Comparison of ENCODE assay signal across 9 cellular contexts in genomic region chr20:31666258-31667042, GRCh38. TPM values are rescaled to one million over a fixed set of nuclear protein-coding genes. Genes with fewer than 3 reads are reported as not detected.
DNase-seq lines count a peak whose midpoint lies in the region; ATAC-seq and TF ChIP-seq lines count a peak whose summit lies in the region.
"Had no signal": no experiment of that assay in that cellular context is flagged by ENCODE, and none has a peak within 500 bp of the region (broad histone marks: within the 10 kb centered on the region; RNA-seq: fewer than 3 reads in every experiment).

No MANE protein-coding gene starts in this region.

- H3K4me1 Mint-ChIP-seq in CD8-positive, alpha-beta memory T cell, result peaks cover 68 to 73% (median 69%) of the 10 kb centered on the region in 3 donors
- peaks cover 71% of the 10 kb centered on the region for H3K4me1 Mint-ChIP-seq in T-helper 1 cell treated with Interleukin-12 subunit alpha and Interleukin-12 subunit beta and Interleukin-4 antibody, amounts not matched to agents 30 μg/mL and 1 μg/mL, for 36 hours (ENCODE audit: low read depth)

- no peaks in the 10 kb centered on the region for H3K9me3 ChIP-seq in CD8-positive, alpha-beta memory T cell (ENCODE audit: low read length)
- no peaks in the 10 kb centered on the region for H3K9me3 ChIP-seq in gastroesophageal sphincter
- H3K9me3 ChIP-seq in prostate gland, result no peaks in the 10 kb centered on the region

- DNase-seq in CD8-positive, alpha-beta memory T cell, result peak in 4 of 5 donors; percentile 37 to 63 (median 55)
- no peak for DNase-seq in prostate gland (ENCODE audit: low spot score)
- no peak for DNase-seq in NCI-H2196 (lab: John Stamatoyannopoulos, UW; ENCODE audit: unreplicated experiment)
- DNase-seq in SHP77 (lab: John Stamatoyannopoulos, UW), result no peak
- no peak for DNase-seq in NCI-H524 treated with DMSO at 0.1 percent for 48 hours (lab: John Stamatoyannopoulos, UW)
- no peak for DNase-seq in NCI-H2107 treated with DMSO at 0.1 percent for 48 hours (lab: John Stamatoyannopoulos, UW; ENCODE audit: unreplicated experiment)

- no peak for TF ChIP-seq POLR2A in gastroesophageal sphincter (IDR thresholded peaks at IDR 0.05)
- TF ChIP-seq POLR2A in prostate gland (IDR thresholded peaks at IDR 0.05), result no peak

- H3K36me3 ChIP-seq in CD8-positive, alpha-beta memory T cell (ENCODE audit: insufficient read depth, low read length), result peaks cover 8% of the 10 kb centered on the region
- peaks cover 0 to 31% of the 10 kb centered on the region in 2 donors for H3K36me3 ChIP-seq in gastroesophageal sphincter
- peaks cover 0 to 6% of the 10 kb centered on the region in 2 donors for H3K36me3 ChIP-seq in prostate gland

- H3K27ac Mint-ChIP-seq in CD8-positive, alpha-beta memory T cell, result peak overlapping the region; percentile 75 to 99 (median 92)
- H3K27ac Mint-ChIP-seq in T-helper 1 cell treated with Interleukin-12 subunit alpha and Interleukin-12 subunit beta and Interleukin-4 antibody, amounts not matched to agents 30 μg/mL and 1 μg/mL, for 36 hours, result peak overlapping the region; percentile 88

- no peak for ATAC-seq in gastroesophageal sphincter

- CTCF ChIA-PET in CD8-positive, alpha-beta memory T cell (lab: Charles Lee), result interaction anchor here (3.1 to 12.2 kb wide), 2 partner anchors 56 to 57 kb away, joined by 68 to 138 read pairs; partner anchors contain the start of gene BCL2L1

- no peaks in the 10 kb centered on the region for H3K27me3 Mint-ChIP-seq in CD8-positive, alpha-beta memory T cell
- H3K27me3 Mint-ChIP-seq in T-helper 1 cell treated with Interleukin-12 subunit alpha and Interleukin-12 subunit beta and Interleukin-4 antibody, amounts not matched to agents 30 μg/mL and 1 μg/mL, for 36 hours (ENCODE audit: low read depth), result no peaks in the 10 kb centered on the region

- H3K4me3 ChIP-seq in CD8-positive, alpha-beta memory T cell (ENCODE audit: low read length), result no peak overlapping the region
- no peak overlapping the region for H3K4me3 ChIP-seq in gastroesophageal sphincter
- no peak overlapping the region for H3K4me3 ChIP-seq in prostate gland

- H3K9me3 Mint-ChIP-seq in CD8-positive, alpha-beta memory T cell, result no peaks in the 10 kb centered on the region
- no peaks in the 10 kb centered on the region for H3K9me3 Mint-ChIP-seq in T-helper 1 cell treated with Interleukin-12 subunit alpha and Interleukin-12 subunit beta and Interleukin-4 antibody, amounts not matched to agents 30 μg/mL and 1 μg/mL, for 36 hours

- H3K36me3 Mint-ChIP-seq in CD8-positive, alpha-beta memory T cell, result peaks cover 0 to 32% (median 2%) of the 10 kb centered on the region in 3 donors
- peaks cover 50% of the 10 kb centered on the region for H3K36me3 Mint-ChIP-seq in T-helper 1 cell treated with Interleukin-12 subunit alpha and Interleukin-12 subunit beta and Interleukin-4 antibody, amounts not matched to agents 30 μg/mL and 1 μg/mL, for 36 hours (ENCODE audit: low read depth)

- H3K4me3 Mint-ChIP-seq in CD8-positive, alpha-beta memory T cell, result peak overlapping the region in 5 of 7 donors; percentile 45 to 79 (median 72)
- H3K4me3 Mint-ChIP-seq in T-helper 1 cell treated with Interleukin-12 subunit alpha and Interleukin-12 subunit beta and Interleukin-4 antibody, amounts not matched to agents 30 μg/mL and 1 μg/mL, for 36 hours, result peak overlapping the region; percentile 40

- no peak for TF ChIP-seq EP300 in gastroesophageal sphincter (IDR thresholded peaks at IDR 0.05)

- H3K4me1 ChIP-seq in CD8-positive, alpha-beta memory T cell (ENCODE audit: insufficient read depth, low read length), result peaks cover 57% of the 10 kb centered on the region
- peaks cover 13 to 97% (median 68%) of the 10 kb centered on the region in 3 donors for H3K4me1 ChIP-seq in gastroesophageal sphincter
- peaks cover 47% of the 10 kb centered on the region for H3K4me1 ChIP-seq in prostate gland (replicated peaks)

- POLR2A ChIA-PET in CD8-positive, alpha-beta memory T cell (lab: Charles Lee), result interaction anchor here (0.6 kb wide), 3 partner anchors 9 to 925 kb away, joined by 3 to 4 read pairs (median 3); no protein-coding TSS in a partner anchor

- intact Hi-C loops in prostate gland (cut with DNase I), result no loop called here

- TF ChIP-seq CTCF in gastroesophageal sphincter (IDR thresholded peaks at IDR 0.05) (no peak), prostate gland (IDR thresholded peaks at IDR 0.05) (no peak)

- 62 to 81% methylated on average over 3 to 4 of the region's 7 CpGs for WGBS in gastroesophageal sphincter (ENCODE audit: low coverage in 1 of 2), 2 donors
- 59% methylated on average over 7 of the region's 7 CpGs for WGBS in prostate gland

- H3K27me3 ChIP-seq in CD8-positive, alpha-beta memory T cell (ENCODE audit: insufficient read depth, low read length, poor library complexity, severe bottlenecking), result no peaks in the 10 kb centered on the region
- no peaks in the 10 kb centered on the region for H3K27me3 ChIP-seq in gastroesophageal sphincter
- H3K27me3 ChIP-seq in prostate gland (replicated peaks; ENCODE audit: insufficient read depth), result no peaks in the 10 kb centered on the region

- H3K27ac ChIP-seq in CD8-positive, alpha-beta memory T cell (ENCODE audit: low read depth, low read length), result peak overlapping the region; percentile 69
- H3K27ac ChIP-seq in gastroesophageal sphincter, result peak overlapping the region in 3 of 4 donors; percentile 47 to 88 (median 88)
- peak overlapping the region; percentile 78 to 91 for H3K27ac ChIP-seq in prostate gland

RNA-seq across cellular contexts. Expression of gene COX4I2, which starts 28.7 kb away (rescaled TPM):
- total RNA-seq in CD8-positive, alpha-beta memory T cell, result not detected
- polyA plus RNA-seq in CD8-positive, alpha-beta memory T cell, result not detected
- total RNA-seq in gastroesophageal sphincter, result 10 to 100 TPM in 2 of 4 donors, 1 to 10 TPM in 1, not detected in 1; 4.6 to 40.9 (median 12.1) TPM
- total RNA-seq in prostate gland, result 1 to 10 TPM in 1 of 2 donors, under 1 TPM in 1; 0.41 to 3.6 TPM
- total RNA-seq: M059J had no signal

RNA-seq across cellular contexts. Expression of gene BCL2L1, which starts 56.2 kb away (rescaled TPM):
- 100 to 1,000 TPM; 328 TPM for total RNA-seq in CD8-positive, alpha-beta memory T cell
- polyA plus RNA-seq in CD8-positive, alpha-beta memory T cell, result 32.1 TPM
- total RNA-seq in gastroesophageal sphincter (100 to 1,000 TPM in 3 of 4 donors, 10 to 100 TPM in 1; 71.9 to 171 (median 135) TPM), prostate gland (100 to 1,000 TPM; 127 to 155 TPM)

Comparison
In these comparisons a context has a peak if more than half of its experiments do, and no peak if none do; other contexts are left out.
1. DNase-seq: peak in CD8-positive, alpha-beta memory T cell (4 of 5); none in prostate gland (single experiment), NCI-H2196 (single experiment), SHP77 (0 of 2), NCI-H524 treated with DMSO at 0.1 percent for 48 hours (single experiment) and NCI-H2107 treated with DMSO at 0.1 percent for 48 hours (single experiment).
2. Peak in every context shown above with its lines, with median percentiles within 50 percentile points of each other: H3K27ac ChIP-seq.